ENCODE assay signal across 2 cellular contexts in the genomic region with DNA sequence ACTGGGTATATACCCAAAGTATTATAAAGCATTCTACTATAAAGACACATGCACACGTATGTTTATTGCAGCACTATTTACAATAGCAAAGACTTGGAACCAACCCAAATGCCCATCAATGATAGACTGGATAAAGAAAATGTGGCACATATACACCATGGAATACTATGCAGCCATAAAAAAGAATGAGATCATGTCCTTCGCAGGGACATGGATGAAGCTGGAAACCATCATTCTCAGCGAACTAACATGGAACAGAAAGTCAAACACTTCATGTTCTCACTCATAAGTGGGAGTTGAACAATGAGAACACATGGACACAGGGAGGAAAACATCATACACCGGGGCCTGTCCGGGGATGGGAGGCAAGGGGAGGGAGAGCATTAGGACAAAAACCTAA. TPM values are rescaled to one million over a fixed set of nuclear protein-coding genes. Genes with fewer than 3 reads are reported as not detected.
"Had no signal": no experiment of that assay in that cellular context is flagged by ENCODE, and none has a peak within 500 bp of the region (broad histone marks: within the 10 kb centered on the region; RNA-seq: fewer than 3 reads in every experiment).

No MANE protein-coding gene starts in this region.

RNA-seq across cellular contexts. Expression of a gene that starts 39.4 kb away (rescaled TPM):
- total RNA-seq: G401, GM12878 had no signal
